Comparison of ENCODE assay signal across 17 cellular contexts in the genomic region with DNA sequence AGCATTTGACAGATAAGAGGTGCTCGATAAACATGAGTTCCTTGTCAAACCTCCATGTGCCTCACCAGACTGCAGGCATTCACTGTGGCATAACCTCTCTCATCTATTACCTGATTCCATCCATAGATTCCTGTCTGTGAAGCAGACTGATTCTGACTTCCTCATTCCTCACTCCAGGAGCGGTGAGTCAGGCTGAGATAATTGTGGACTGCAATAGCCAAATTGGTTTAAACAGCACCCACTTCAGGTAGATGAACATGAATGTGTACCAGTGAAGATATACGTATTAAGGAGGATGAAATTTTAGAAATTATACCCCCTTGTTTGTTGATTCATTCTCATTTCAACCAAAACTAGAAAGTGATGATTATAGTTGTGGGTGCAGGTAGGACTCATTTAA.
A peak's percentile ranks its signal among the peaks of the same experiment; 100 is the strongest.
DNase-seq lines count a peak whose midpoint lies in the region; ATAC-seq and TF ChIP-seq lines count a peak whose summit lies in the region.
"Had no signal": no experiment of that assay in that cellular context is flagged by ENCODE, and none has a peak within 500 bp of the region (broad histone marks: within the 10 kb centered on the region; RNA-seq: fewer than 3 reads in every experiment).

No MANE protein-coding gene starts in this region.

- no peaks in the 10 kb centered on the region for H3K9me3 Mint-ChIP-seq in activated CD4-positive, alpha-beta memory T cell treated with anti-CD3 and anti-CD28 coated beads for 36 hours

- POLR2A ChIA-PET in activated CD4-positive, alpha-beta memory T cell treated with anti-CD3 and anti-CD28 coated beads for 36 hours (lab: Charles Lee), result no interaction called here

- H3K4me1 Mint-ChIP-seq in activated CD4-positive, alpha-beta memory T cell treated with anti-CD3 and anti-CD28 coated beads for 36 hours (ENCODE audit: low read depth), result no peaks in the 10 kb centered on the region

- H3K4me3 ChIP-seq in MG63 (no peak overlapping the region), left lung (no peak overlapping the region)
- H3K4me3 ChIP-seq: gastrocnemius medialis, thyroid gland had no signal

- no peaks in the 10 kb centered on the region for H3K4me1 ChIP-seq in left lung
- H3K4me1 ChIP-seq: gastrocnemius medialis, thyroid gland had no signal

- in situ Hi-C loops in T47D (cut with HindIII; ENCODE audit: low pct_unique_long_range_greater_than_20kb, low sequenced_read_pairs), result no loop called here

- CTCF ChIA-PET in activated CD4-positive, alpha-beta memory T cell treated with anti-CD3 and anti-CD28 coated beads for 36 hours (lab: Charles Lee), result no interaction called here

- no peak overlapping the region for H3K4me3 Mint-ChIP-seq in activated CD4-positive, alpha-beta memory T cell treated with anti-CD3 and anti-CD28 coated beads for 36 hours

- DNase-seq in D341Med (ENCODE audit: low spot score) (peak; percentile 9), MG63 (peak; percentile 3), T47D (ENCODE audit: low read depth in 1 of 2, low spot score in 1 of 2) (peak; percentile 11 to 57), left lung (no peak)
- DNase-seq in activated CD4-positive, alpha-beta memory T cell treated with anti-CD3 and anti-CD28 coated beads for 36 hours, result no peak
- DNase-seq: activated naive CD4-positive, alpha-beta T cell treated with Interleukin-2 at 50 U/mL for 16 hours; EL; gastrocnemius medialis; kidney; NCI-H187; NK-92 treated with Interleukin-12 subunit alpha and Interleukin-12 subunit beta, amount 100 ng/mL, for 24 hours; SK-N-SH; stimulated activated CD8-positive, alpha-beta memory T cell treated with anti-CD3 and anti-CD28 coated beads, Interleukin-4, amount 100 ng/mL, for 48 hours; thyroid gland had no signal

- H3K9me3 ChIP-seq in MG63 (no peaks in the 10 kb centered on the region), left lung (no peaks in the 10 kb centered on the region)
- H3K9me3 ChIP-seq: gastrocnemius medialis, SK-N-SH, thyroid gland had no signal

- no peak overlapping the region for H3K27ac Mint-ChIP-seq in activated CD4-positive, alpha-beta memory T cell treated with anti-CD3 and anti-CD28 coated beads for 36 hours

- no peak for TF ChIP-seq CTCF in left lung (IDR thresholded peaks at IDR 0.05)

- intact Hi-C loops in left lung (cut with DNase I), result no loop called here
- intact Hi-C loops in activated CD4-positive, alpha-beta memory T cell treated with anti-CD3 and anti-CD28 coated beads for 36 hours (cut with micrococcal nuclease), result no loop called here

- no peaks in the 10 kb centered on the region for H3K36me3 ChIP-seq in MG63
- no peaks in the 10 kb centered on the region for H3K36me3 ChIP-seq in left lung
- H3K36me3 ChIP-seq: gastrocnemius medialis, thyroid gland had no signal

- no peak overlapping the region for H3K27ac ChIP-seq in left lung
- H3K27ac ChIP-seq: gastrocnemius medialis, thyroid gland had no signal

- no peaks in the 10 kb centered on the region for H3K27me3 ChIP-seq in MG63
- H3K27me3 ChIP-seq in left lung, result no peaks in the 10 kb centered on the region
- H3K27me3 ChIP-seq: gastrocnemius medialis, thyroid gland had no signal

- H3K36me3 Mint-ChIP-seq in activated CD4-positive, alpha-beta memory T cell treated with anti-CD3 and anti-CD28 coated beads for 36 hours, result no peaks in the 10 kb centered on the region

- H3K27me3 Mint-ChIP-seq in activated CD4-positive, alpha-beta memory T cell treated with anti-CD3 and anti-CD28 coated beads for 36 hours, result peaks cover 9% of the 10 kb centered on the region

- ATAC-seq in left lung (peak; percentile 70), GM21717 (IDR thresholded peaks at IDR 0.05; ENCODE audit: unreplicated experiment) (no peak), GM21367 (IDR thresholded peaks at IDR 0.05; ENCODE audit: unreplicated experiment) (no peak), HG03196 (IDR thresholded peaks at IDR 0.05; ENCODE audit: unreplicated experiment) (no peak)
- ATAC-seq: gastrocnemius medialis had no signal

Comparison
In these comparisons a context has a peak if more than half of its experiments do, and no peak if none do; other contexts are left out.
1. DNase-seq: peak in D341Med (single experiment), MG63 (single experiment) and T47D (2 of 2); none in left lung (0 of 2) and activated CD4-positive, alpha-beta memory T cell treated with anti-CD3 and anti-CD28 coated beads for 36 hours (single experiment).